ENCODE assay signal across 19 cellular contexts in genomic region chr22:38956551-38956950, GRCh38. TPM values are rescaled to one million over a fixed set of nuclear protein-coding genes. Genes with fewer than 3 reads are reported as not detected.
DNase-seq lines count a peak whose midpoint lies in the region; ATAC-seq lines count a peak whose summit lies in the region.
"Had no signal": no experiment of that assay in that cellular context is flagged by ENCODE, and none has a peak within 500 bp of the region (broad histone marks: within the 10 kb centered on the region; RNA-seq: fewer than 3 reads in every experiment).

No MANE protein-coding gene starts in this region.

- no peaks in the 10 kb centered on the region for H3K27me3 Mint-ChIP-seq in activated naive CD4-positive, alpha-beta T cell treated with anti-CD3 and anti-CD28 coated beads for 36 hours (ENCODE audit: low read depth)
- peaks cover 10% of the 10 kb centered on the region for H3K27me3 Mint-ChIP-seq in T-helper 17 cell
- peaks cover 6% of the 10 kb centered on the region for H3K27me3 Mint-ChIP-seq in activated T-helper 2 cell treated with anti-CD3 and anti-CD28 coated beads, Interferon-gamma antibody, Interleukin-2, Interleukin-4, amounts not matched to agents 10 μg/mL and 5 μg/mL and 100 μg/mL, durations not matched to agents 14 hours and 24 hours and 36 hours (ENCODE audit: low read depth)

- DNase-seq in activated naive CD4-positive, alpha-beta T cell treated with anti-CD3 and anti-CD28 coated beads for 36 hours, result no peak
- no peak for DNase-seq in activated naive CD4-positive, alpha-beta T cell treated with anti-CD3 and anti-CD28 coated beads, Interleukin-2, amount 50 U/mL, for 72 hours (ENCODE audit: low spot score in 2 of 2)
- DNase-seq in T-helper 17 cell, result no peak
- DNase-seq in fibroblast of gingiva (ENCODE audit: low read depth), result peak; percentile 0
- no peak for DNase-seq in stimulated activated effector memory CD8-positive, alpha-beta T cell treated with anti-CD3 and anti-CD28 coated beads, Interleukin-12 subunit alpha, Interleukin-12 subunit beta, amount 100 ng/mL, for 72 hours (ENCODE audit: low spot score in 2 of 2)
- DNase-seq in activated T-helper 2 cell treated with anti-CD3 and anti-CD28 coated beads, Interferon-gamma antibody, Interleukin-2, Interleukin-4, amounts not matched to agents 10 μg/mL and 5 μg/mL and 100 μg/mL, durations not matched to agents 14 hours and 24 hours and 36 hours (ENCODE audit: low spot score), result no peak
- DNase-seq in AG08396 (ENCODE audit: low spot score), result no peak
- DNase-seq: DMS 273 treated with DMSO at 0.1 percent for 48 hours, DND-41, H7, NCI-H187, NCI-H2107, NCI-H226, NCI-H524 treated with DMSO at 0.1 percent for 48 hours, SHP77 treated with DMSO at 0.1 percent for 48 hours had no signal

- CTCF ChIA-PET in activated naive CD4-positive, alpha-beta T cell treated with anti-CD3 and anti-CD28 coated beads for 36 hours (lab: Charles Lee), result interaction anchor here (1.4 kb wide), 1 partner anchor 17 kb away, joined by 5 read pairs; no protein-coding TSS in a partner anchor

- H3K4me3 Mint-ChIP-seq in activated naive CD4-positive, alpha-beta T cell treated with anti-CD3 and anti-CD28 coated beads for 36 hours, result no peak overlapping the region
- no peak overlapping the region for H3K4me3 Mint-ChIP-seq in T-helper 17 cell
- no peak overlapping the region for H3K4me3 Mint-ChIP-seq in stimulated activated effector memory CD8-positive, alpha-beta T cell treated with anti-CD3 and anti-CD28 coated beads, Interleukin-12 subunit alpha, Interleukin-12 subunit beta, amount 100 ng/mL, for 72 hours
- no peak overlapping the region for H3K4me3 Mint-ChIP-seq in activated T-helper 2 cell treated with anti-CD3 and anti-CD28 coated beads, Interferon-gamma antibody, Interleukin-2, Interleukin-4, amounts not matched to agents 10 μg/mL and 5 μg/mL and 100 μg/mL, durations not matched to agents 14 hours and 24 hours and 36 hours (ENCODE audit: low read depth)

- intact Hi-C loops in activated naive CD4-positive, alpha-beta T cell treated with anti-CD3 and anti-CD28 coated beads for 36 hours (cut with micrococcal nuclease), result no loop called here
- intact Hi-C loops in activated T-helper 2 cell treated with anti-CD3 and anti-CD28 coated beads, Interferon-gamma antibody, Interleukin-2, Interleukin-4, amounts not matched to agents 10 μg/mL and 5 μg/mL and 100 μg/mL, durations not matched to agents 14 hours and 24 hours and 36 hours (cut with micrococcal nuclease), result no loop called here

- ATAC-seq in activated naive CD4-positive, alpha-beta T cell treated with anti-CD3 and anti-CD28 coated beads, Interleukin-2, amount 50 U/mL, for 72 hours, result no peak
- no peak for ATAC-seq in T-helper 17 cell
- no peak for ATAC-seq in stimulated activated effector memory CD8-positive, alpha-beta T cell treated with anti-CD3 and anti-CD28 coated beads, Interleukin-12 subunit alpha, Interleukin-12 subunit beta, amount 100 ng/mL, for 72 hours

- H3K4me1 Mint-ChIP-seq in activated naive CD4-positive, alpha-beta T cell treated with anti-CD3 and anti-CD28 coated beads for 36 hours (ENCODE audit: low read depth), result peaks cover 24% of the 10 kb centered on the region
- peaks cover 17% of the 10 kb centered on the region for H3K4me1 Mint-ChIP-seq in T-helper 17 cell
- peaks cover 57% of the 10 kb centered on the region for H3K4me1 Mint-ChIP-seq in stimulated activated effector memory CD8-positive, alpha-beta T cell treated with anti-CD3 and anti-CD28 coated beads, Interleukin-12 subunit alpha, Interleukin-12 subunit beta, amount 100 ng/mL, for 72 hours
- peaks cover 38% of the 10 kb centered on the region for H3K4me1 Mint-ChIP-seq in activated T-helper 2 cell treated with anti-CD3 and anti-CD28 coated beads, Interferon-gamma antibody, Interleukin-2, Interleukin-4, amounts not matched to agents 10 μg/mL and 5 μg/mL and 100 μg/mL, durations not matched to agents 14 hours and 24 hours and 36 hours (ENCODE audit: low read depth)

- peak overlapping the region; percentile 70 for H3K27ac Mint-ChIP-seq in activated naive CD4-positive, alpha-beta T cell treated with anti-CD3 and anti-CD28 coated beads for 36 hours
- no peak overlapping the region for H3K27ac Mint-ChIP-seq in activated naive CD4-positive, alpha-beta T cell treated with anti-CD3 and anti-CD28 coated beads, Interleukin-2, amount 50 U/mL, for 72 hours
- peak overlapping the region; percentile 57 for H3K27ac Mint-ChIP-seq in T-helper 17 cell
- peak overlapping the region; percentile 90 for H3K27ac Mint-ChIP-seq in stimulated activated effector memory CD8-positive, alpha-beta T cell treated with anti-CD3 and anti-CD28 coated beads, Interleukin-12 subunit alpha, Interleukin-12 subunit beta, amount 100 ng/mL, for 72 hours
- no peak overlapping the region for H3K27ac Mint-ChIP-seq in activated T-helper 2 cell treated with anti-CD3 and anti-CD28 coated beads, Interferon-gamma antibody, Interleukin-2, Interleukin-4, amounts not matched to agents 10 μg/mL and 5 μg/mL and 100 μg/mL, durations not matched to agents 14 hours and 24 hours and 36 hours

- no peaks in the 10 kb centered on the region for H3K9me3 Mint-ChIP-seq in activated naive CD4-positive, alpha-beta T cell treated with anti-CD3 and anti-CD28 coated beads for 36 hours
- H3K9me3 Mint-ChIP-seq in activated naive CD4-positive, alpha-beta T cell treated with anti-CD3 and anti-CD28 coated beads, Interleukin-2, amount 50 U/mL, for 72 hours, result no peaks in the 10 kb centered on the region
- H3K9me3 Mint-ChIP-seq in stimulated activated effector memory CD8-positive, alpha-beta T cell treated with anti-CD3 and anti-CD28 coated beads, Interleukin-12 subunit alpha, Interleukin-12 subunit beta, amount 100 ng/mL, for 72 hours, result no peaks in the 10 kb centered on the region
- H3K9me3 Mint-ChIP-seq in activated T-helper 2 cell treated with anti-CD3 and anti-CD28 coated beads, Interferon-gamma antibody, Interleukin-2, Interleukin-4, amounts not matched to agents 10 μg/mL and 5 μg/mL and 100 μg/mL, durations not matched to agents 14 hours and 24 hours and 36 hours, result no peaks in the 10 kb centered on the region

- no peaks in the 10 kb centered on the region for H3K36me3 Mint-ChIP-seq in activated naive CD4-positive, alpha-beta T cell treated with anti-CD3 and anti-CD28 coated beads for 36 hours (ENCODE audit: low read depth)
- no peaks in the 10 kb centered on the region for H3K36me3 Mint-ChIP-seq in activated naive CD4-positive, alpha-beta T cell treated with anti-CD3 and anti-CD28 coated beads, Interleukin-2, amount 50 U/mL, for 72 hours
- H3K36me3 Mint-ChIP-seq in T-helper 17 cell (ENCODE audit: low read depth), result no peaks in the 10 kb centered on the region
- peaks cover 7% of the 10 kb centered on the region for H3K36me3 Mint-ChIP-seq in stimulated activated effector memory CD8-positive, alpha-beta T cell treated with anti-CD3 and anti-CD28 coated beads, Interleukin-12 subunit alpha, Interleukin-12 subunit beta, amount 100 ng/mL, for 72 hours
- H3K36me3 Mint-ChIP-seq in activated T-helper 2 cell treated with anti-CD3 and anti-CD28 coated beads, Interferon-gamma antibody, Interleukin-2, Interleukin-4, amounts not matched to agents 10 μg/mL and 5 μg/mL and 100 μg/mL, durations not matched to agents 14 hours and 24 hours and 36 hours (ENCODE audit: low read depth), result no peaks in the 10 kb centered on the region

- H3K9me3 ChIP-seq in T-helper 17 cell (ENCODE audit: control insufficient read depth, low read length, poor library complexity, severe bottlenecking), result no peaks in the 10 kb centered on the region

RNA-seq across cellular contexts. Expression of gene APOBEC3A, which starts 0.9 kb away (rescaled TPM):
- total RNA-seq in activated naive CD4-positive, alpha-beta T cell treated with anti-CD3 and anti-CD28 coated beads for 36 hours, result not detected
- not detected for total RNA-seq in activated naive CD4-positive, alpha-beta T cell treated with anti-CD3 and anti-CD28 coated beads, Interleukin-2, amount 50 U/mL, for 72 hours
- total RNA-seq in T-helper 17 cell, result 1 to 10 TPM in 1 of 2 donors, under 1 TPM in 1; 0.70 to 4.1 TPM
- not detected in 2 replicates for total RNA-seq in activated T-helper 2 cell treated with anti-CD3 and anti-CD28 coated beads, Interferon-gamma antibody, Interleukin-2, Interleukin-4, amounts not matched to agents 10 μg/mL and 5 μg/mL and 100 μg/mL, durations not matched to agents 14 hours and 24 hours and 36 hours
- total RNA-seq: A673, G401, H7, HT1080, RPMI7951 had no signal

RNA-seq across cellular contexts. Expression of gene APOBEC3B, which starts 25.6 kb away (rescaled TPM):
- 1 to 10 TPM; 5.5 to 6.0 TPM for total RNA-seq in activated naive CD4-positive, alpha-beta T cell treated with anti-CD3 and anti-CD28 coated beads for 36 hours
- 1 to 10 TPM; 6.4 to 9.6 TPM for total RNA-seq in activated naive CD4-positive, alpha-beta T cell treated with anti-CD3 and anti-CD28 coated beads, Interleukin-2, amount 50 U/mL, for 72 hours
- total RNA-seq in T-helper 17 cell, result 1 to 10 TPM; 1.2 to 1.5 TPM
- total RNA-seq in activated T-helper 2 cell treated with anti-CD3 and anti-CD28 coated beads, Interferon-gamma antibody, Interleukin-2, Interleukin-4, amounts not matched to agents 10 μg/mL and 5 μg/mL and 100 μg/mL, durations not matched to agents 14 hours and 24 hours and 36 hours, result 17.0 and 17.2 TPM in 2 replicates

RNA-seq across cellular contexts. Expression of gene APOBEC3C, which starts 57.5 kb away (rescaled TPM):
- total RNA-seq in activated naive CD4-positive, alpha-beta T cell treated with anti-CD3 and anti-CD28 coated beads for 36 hours, result 10 to 100 TPM; 71.5 to 74.1 TPM
- total RNA-seq in activated naive CD4-positive, alpha-beta T cell treated with anti-CD3 and anti-CD28 coated beads, Interleukin-2, amount 50 U/mL, for 72 hours, result 100 to 1,000 TPM in 1 of 2 donors, 10 to 100 TPM in 1; 71.0 to 114 TPM
- 10 to 100 TPM; 35.9 to 39.8 TPM for total RNA-seq in T-helper 17 cell
- total RNA-seq in activated T-helper 2 cell treated with anti-CD3 and anti-CD28 coated beads, Interferon-gamma antibody, Interleukin-2, Interleukin-4, amounts not matched to agents 10 μg/mL and 5 μg/mL and 100 μg/mL, durations not matched to agents 14 hours and 24 hours and 36 hours, result 91.7 and 93.1 TPM in 2 replicates

Comparison
In these comparisons a context has a peak if more than half of its experiments do, and no peak if none do; other contexts are left out.
1. H3K27ac Mint-ChIP-seq: peak in activated naive CD4-positive, alpha-beta T cell treated with anti-CD3 and anti-CD28 coated beads for 36 hours (single experiment), T-helper 17 cell (single experiment) and stimulated activated effector memory CD8-positive, alpha-beta T cell treated with anti-CD3 and anti-CD28 coated beads, Interleukin-12 subunit alpha, Interleukin-12 subunit beta, amount 100 ng/mL, for 72 hours (single experiment); none in activated naive CD4-positive, alpha-beta T cell treated with anti-CD3 and anti-CD28 coated beads, Interleukin-2, amount 50 U/mL, for 72 hours (0 of 2) and activated T-helper 2 cell treated with anti-CD3 and anti-CD28 coated beads, Interferon-gamma antibody, Interleukin-2, Interleukin-4, amounts not matched to agents 10 μg/mL and 5 μg/mL and 100 μg/mL, durations not matched to agents 14 hours and 24 hours and 36 hours (single experiment).